ENCODE assay signal across 32 cellular contexts in the genomic region with DNA sequence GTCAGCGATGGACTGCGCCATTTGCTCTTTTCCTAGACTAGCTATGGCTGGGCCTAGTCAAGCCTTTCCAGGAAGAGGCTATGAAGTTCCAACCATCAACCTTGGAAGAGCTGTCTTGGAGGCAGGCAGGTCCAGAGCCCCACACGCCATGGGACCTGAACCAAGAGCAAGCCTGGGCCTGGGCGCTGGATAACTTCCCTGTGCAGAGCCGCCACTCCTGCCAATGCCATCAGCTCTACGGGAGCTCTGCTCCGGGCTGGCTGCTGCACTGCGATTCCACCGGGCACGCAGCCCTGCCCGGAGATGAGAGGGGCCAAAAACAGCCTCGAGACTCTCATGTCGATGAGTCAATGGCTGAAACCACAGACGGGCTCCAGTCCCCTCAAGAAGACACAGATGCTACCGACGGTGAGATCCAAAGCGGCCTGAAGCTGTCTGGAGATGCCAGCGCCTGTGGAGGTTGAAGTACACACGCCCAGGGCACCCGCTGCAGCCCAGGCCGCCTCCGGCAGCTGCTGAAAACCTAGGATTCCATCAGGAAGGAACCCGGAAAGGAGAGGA.
"Had no signal": no experiment of that assay in that cellular context is flagged by ENCODE, and none has a peak within 500 bp of the region (broad histone marks: within the 10 kb centered on the region; RNA-seq: fewer than 3 reads in every experiment).

No MANE protein-coding gene starts in this region.

- DNase-seq: activated CD4-positive, alpha-beta memory T cell treated with anti-CD3 and anti-CD28 coated beads for 36 hours; activated CD4-positive, alpha-beta T cell treated with anti-CD3 and anti-CD28 coated beads for 36 hours; activated CD4-positive, alpha-beta T cell treated with anti-CD3 and anti-CD28 coated beads, Interleukin-2, amount 10 ng/mL, durations not matched to agents 24 days and 14 days; activated CD4-positive, CD25-positive, alpha-beta regulatory T cell; activated CD4-positive, CD25-positive, alpha-beta regulatory T cell treated with anti-CD3 and anti-CD28 coated beads, Interleukin-2, amount 50 U/mL, for 72 hours; activated CD8-positive, alpha-beta memory T cell treated with anti-CD3 and anti-CD28 coated beads, Interleukin-2, amount 10 ng/mL, durations not matched to agents 7 days and 5 days; activated CD8-positive, alpha-beta memory T cell treated with anti-CD3 and anti-CD28 coated beads, Interleukin-2, amount 50 U/mL, for 4 hours; activated CD8-positive, alpha-beta T cell treated with anti-CD3 and anti-CD28 coated beads, Interleukin-2, amount 10 ng/mL, durations not matched to agents 7 days and 5 days; activated effector memory CD4-positive, alpha-beta T cell treated with anti-CD3 and anti-CD28 coated beads, Interleukin-2, amount 50 U/mL, for 16 hours; activated naive CD4-positive, alpha-beta T cell treated with anti-CD3 and anti-CD28 coated beads for 36 hours; activated naive CD8-positive, alpha-beta T cell treated with anti-CD3 and anti-CD28 coated beads for 36 hours; activated naive CD8-positive, alpha-beta T cell treated with anti-CD3 and anti-CD28 coated beads, Interleukin-2, amount 50 U/mL, for 24 hours; activated T-cell treated with anti-CD3 and anti-CD28 coated beads, Interleukin-2, amount 50 U/mL, for 1 hour; activated T-cell treated with anti-CD3 and anti-CD28 coated beads, Interleukin-2, amount 50 U/mL, for 48 hours; central memory CD4-positive, alpha-beta T cell; cerebellar nuclear complex; dorsolateral prefrontal cortex; effector memory CD4-positive, alpha-beta T cell; endodermal cell; esophagus squamous epithelium; foreskin melanocyte; T-helper 2 cell had no signal

- H3K27me3 Mint-ChIP-seq: activated CD4-positive, alpha-beta memory T cell treated with anti-CD3 and anti-CD28 coated beads for 36 hours; activated CD4-positive, alpha-beta T cell treated with anti-CD3 and anti-CD28 coated beads for 36 hours; activated CD8-positive, alpha-beta memory T cell treated with anti-CD3 and anti-CD28 coated beads, Interleukin-2, amount 10 ng/mL, durations not matched to agents 7 days and 5 days; activated naive CD4-positive, alpha-beta T cell treated with anti-CD3 and anti-CD28 coated beads, Interleukin-2, amount 50 U/mL, for 24 hours; activated naive CD8-positive, alpha-beta T cell treated with anti-CD3 and anti-CD28 coated beads for 36 hours; activated naive CD8-positive, alpha-beta T cell treated with anti-CD3 and anti-CD28 coated beads, Interleukin-2, amount 50 U/mL, for 24 hours; dendritic cell treated with granulocyte-macrophage colony-stimulating factor and Interleukin-4, amounts not matched to agents 40 ng/mL and 50 ng/mL, for 4 days had no signal

- H3K9me3 ChIP-seq: ascending aorta, breast epithelium, esophagus squamous epithelium, gastroesophageal sphincter had no signal

- H3K4me1 Mint-ChIP-seq: activated CD4-positive, alpha-beta T cell treated with anti-CD3 and anti-CD28 coated beads, Interleukin-2, amount 10 ng/mL, durations not matched to agents 24 days and 14 days; brain; endodermal cell had no signal

- H3K9me3 Mint-ChIP-seq: activated CD4-positive, alpha-beta memory T cell treated with anti-CD3 and anti-CD28 coated beads for 36 hours; activated CD4-positive, alpha-beta T cell treated with anti-CD3 and anti-CD28 coated beads, Interleukin-2, amount 10 ng/mL, durations not matched to agents 24 days and 14 days; activated naive CD4-positive, alpha-beta T cell treated with anti-CD3 and anti-CD28 coated beads for 36 hours; activated naive CD4-positive, alpha-beta T cell treated with anti-CD3 and anti-CD28 coated beads, Interleukin-2, amount 50 U/mL, for 24 hours; activated naive CD8-positive, alpha-beta T cell treated with anti-CD3 and anti-CD28 coated beads for 36 hours; activated naive CD8-positive, alpha-beta T cell treated with anti-CD3 and anti-CD28 coated beads, Interleukin-2, amount 50 U/mL, for 24 hours; activated T-helper 1 cell treated with anti-CD3 and anti-CD28 coated beads, Interleukin-12 subunit alpha, Interleukin-12 subunit beta, Interleukin-2, Interleukin-4 antibody, amounts not matched to agents 30 ng/mL and 10 ng/mL and 1 ng/mL, durations not matched to agents 14 hours and 24 hours and 36 hours; activated T-helper 2 cell treated with anti-CD3 and anti-CD28 coated beads, Interferon-gamma antibody, Interleukin-2, Interleukin-4, amounts not matched to agents 10 μg/mL and 5 μg/mL and 100 μg/mL, durations not matched to agents 14 hours and 24 hours and 36 hours; brain; dendritic cell treated with granulocyte-macrophage colony-stimulating factor and Interleukin-4, amounts not matched to agents 40 ng/mL and 50 ng/mL, for 4 days; endodermal cell had no signal

- H3K27ac Mint-ChIP-seq: activated CD4-positive, alpha-beta memory T cell treated with anti-CD3 and anti-CD28 coated beads for 36 hours; activated CD4-positive, alpha-beta T cell treated with anti-CD3 and anti-CD28 coated beads for 36 hours; activated CD4-positive, alpha-beta T cell treated with anti-CD3 and anti-CD28 coated beads, Interleukin-2, amount 10 ng/mL, durations not matched to agents 24 days and 14 days; activated CD8-positive, alpha-beta memory T cell treated with anti-CD3 and anti-CD28 coated beads, Interleukin-2, amount 10 ng/mL, durations not matched to agents 7 days and 5 days; activated CD8-positive, alpha-beta T cell treated with anti-CD3 and anti-CD28 coated beads, Interleukin-2, amount 10 ng/mL, durations not matched to agents 7 days and 5 days; activated naive CD4-positive, alpha-beta T cell treated with anti-CD3 and anti-CD28 coated beads for 36 hours; activated naive CD4-positive, alpha-beta T cell treated with anti-CD3 and anti-CD28 coated beads, Interleukin-2, amount 50 U/mL, for 24 hours; activated naive CD8-positive, alpha-beta T cell treated with anti-CD3 and anti-CD28 coated beads, Interleukin-2, amount 50 U/mL, for 24 hours; activated T-helper 1 cell treated with anti-CD3 and anti-CD28 coated beads, Interleukin-12 subunit alpha, Interleukin-12 subunit beta, Interleukin-2, Interleukin-4 antibody, amounts not matched to agents 30 ng/mL and 10 ng/mL and 1 ng/mL, durations not matched to agents 14 hours and 24 hours and 36 hours; activated T-helper 2 cell treated with anti-CD3 and anti-CD28 coated beads, Interferon-gamma antibody, Interleukin-2, Interleukin-4, amounts not matched to agents 10 μg/mL and 5 μg/mL and 100 μg/mL, durations not matched to agents 14 hours and 24 hours and 36 hours; brain; dendritic cell treated with granulocyte-macrophage colony-stimulating factor and Interleukin-4, amounts not matched to agents 40 ng/mL and 50 ng/mL, for 4 days; endodermal cell had no signal

- H3K36me3 ChIP-seq: ascending aorta, breast epithelium, cardiac muscle cell, esophagus squamous epithelium, gastroesophageal sphincter had no signal

- H3K36me3 Mint-ChIP-seq: activated CD4-positive, alpha-beta memory T cell treated with anti-CD3 and anti-CD28 coated beads for 36 hours; activated CD8-positive, alpha-beta memory T cell treated with anti-CD3 and anti-CD28 coated beads, Interleukin-2, amount 10 ng/mL, durations not matched to agents 7 days and 5 days; activated naive CD4-positive, alpha-beta T cell treated with anti-CD3 and anti-CD28 coated beads, Interleukin-2, amount 50 U/mL, for 24 hours; activated naive CD8-positive, alpha-beta T cell treated with anti-CD3 and anti-CD28 coated beads for 36 hours; brain had no signal

- H3K27me3 ChIP-seq: ascending aorta, breast epithelium, cardiac muscle cell, esophagus squamous epithelium had no signal

- H3K4me3 Mint-ChIP-seq: activated CD4-positive, alpha-beta memory T cell treated with anti-CD3 and anti-CD28 coated beads for 36 hours; activated CD4-positive, alpha-beta T cell treated with anti-CD3 and anti-CD28 coated beads for 36 hours; activated CD4-positive, alpha-beta T cell treated with anti-CD3 and anti-CD28 coated beads, Interleukin-2, amount 10 ng/mL, durations not matched to agents 24 days and 14 days; activated CD8-positive, alpha-beta memory T cell treated with anti-CD3 and anti-CD28 coated beads, Interleukin-2, amount 10 ng/mL, durations not matched to agents 7 days and 5 days; activated CD8-positive, alpha-beta T cell treated with anti-CD3 and anti-CD28 coated beads, Interleukin-2, amount 10 ng/mL, durations not matched to agents 7 days and 5 days; activated naive CD4-positive, alpha-beta T cell treated with anti-CD3 and anti-CD28 coated beads for 36 hours; activated naive CD4-positive, alpha-beta T cell treated with anti-CD3 and anti-CD28 coated beads, Interleukin-2, amount 50 U/mL, for 24 hours; activated naive CD8-positive, alpha-beta T cell treated with anti-CD3 and anti-CD28 coated beads for 36 hours; activated naive CD8-positive, alpha-beta T cell treated with anti-CD3 and anti-CD28 coated beads, Interleukin-2, amount 50 U/mL, for 24 hours; activated T-helper 1 cell treated with anti-CD3 and anti-CD28 coated beads, Interleukin-12 subunit alpha, Interleukin-12 subunit beta, Interleukin-2, Interleukin-4 antibody, amounts not matched to agents 30 ng/mL and 10 ng/mL and 1 ng/mL, durations not matched to agents 14 hours and 24 hours and 36 hours; brain; dendritic cell treated with granulocyte-macrophage colony-stimulating factor and Interleukin-4, amounts not matched to agents 40 ng/mL and 50 ng/mL, for 4 days; endodermal cell had no signal

- H3K27ac ChIP-seq: ascending aorta, breast epithelium, cardiac muscle cell, coronary artery, dorsolateral prefrontal cortex, esophagus squamous epithelium, gastroesophageal sphincter had no signal

- H3K4me1 ChIP-seq: ascending aorta, breast epithelium, esophagus squamous epithelium, gastroesophageal sphincter had no signal

- H3K4me3 ChIP-seq: ascending aorta, breast epithelium, cardiac muscle cell, coronary artery, dorsolateral prefrontal cortex, esophagus squamous epithelium, gastroesophageal sphincter had no signal

- ATAC-seq: activated CD4-positive, alpha-beta T cell treated with anti-CD3 and anti-CD28 coated beads for 36 hours; activated CD8-positive, alpha-beta memory T cell treated with anti-CD3 and anti-CD28 coated beads, Interleukin-2, amount 10 ng/mL, durations not matched to agents 7 days and 5 days; activated CD8-positive, alpha-beta T cell treated with anti-CD3 and anti-CD28 coated beads, Interleukin-2, amount 10 ng/mL, durations not matched to agents 7 days and 5 days; activated naive CD8-positive, alpha-beta T cell treated with anti-CD3 and anti-CD28 coated beads, Interleukin-2, amount 50 U/mL, for 24 hours; gastroesophageal sphincter had no signal
